Comparison of ENCODE assay signal across 9 cellular contexts in the genomic region with DNA sequence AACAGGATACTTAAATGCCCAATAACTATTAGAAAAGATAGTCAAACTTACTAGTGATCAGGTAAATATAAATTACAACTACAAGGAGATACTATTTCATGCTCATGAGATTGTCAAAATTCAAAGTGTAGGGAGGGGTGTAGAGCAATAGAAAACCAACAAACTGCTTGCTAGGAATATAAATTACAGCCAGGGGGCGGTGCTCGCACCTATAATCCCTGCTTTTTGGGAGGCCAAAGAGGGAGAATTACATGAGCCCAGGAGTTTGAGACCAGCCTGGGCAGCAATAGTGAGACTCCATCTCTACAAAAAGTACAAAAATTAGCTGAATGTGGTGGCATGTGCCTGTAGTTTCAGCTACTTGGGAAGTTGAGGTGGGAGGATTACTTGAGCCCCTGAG.
DNase-seq lines count a peak whose midpoint lies in the region; ATAC-seq and TF ChIP-seq lines count a peak whose summit lies in the region.
"Had no signal": no experiment of that assay in that cellular context is flagged by ENCODE, and none has a peak within 500 bp of the region (broad histone marks: within the 10 kb centered on the region; RNA-seq: fewer than 3 reads in every experiment).

No MANE protein-coding gene starts in this region.

- WGBS in hepatocyte (ENCODE audit: low lambda C conversion rate, missing lambda C conversion rate), result 20% methylated on average over 2 of the region's 2 CpGs

- no peaks in the 10 kb centered on the region for H4K20me1 ChIP-seq in hepatocyte (ENCODE audit: insufficient read depth, poor library complexity, severe bottlenecking)

- H2AFZ ChIP-seq in hepatocyte, result no peak overlapping the region

- no peaks in the 10 kb centered on the region for H3K36me3 ChIP-seq in hepatocyte (replicated peaks; ENCODE audit: insufficient read depth, low read depth)
- no peaks in the 10 kb centered on the region for H3K36me3 ChIP-seq in CD4-positive, alpha-beta memory T cell (ENCODE audit: insufficient read depth, low read length)
- H3K36me3 ChIP-seq in tibial artery, result no peaks in the 10 kb centered on the region

- H3K9me2 ChIP-seq in hepatocyte (replicated peaks; ENCODE audit: insufficient read depth), result no peaks in the 10 kb centered on the region

- intact Hi-C loops in CD4-positive, alpha-beta memory T cell (cut with micrococcal nuclease), result no loop called here
- intact Hi-C loops in head of caudate nucleus (cut with DNase I), result no loop called here
- intact Hi-C loops in tibial artery (cut with DNase I; ENCODE audit: low total_unique reads), result no loop called here

- H3K4me3 Mint-ChIP-seq in CD4-positive, alpha-beta memory T cell, result no peak overlapping the region

- CTCF ChIA-PET in CD4-positive, alpha-beta memory T cell (lab: Charles Lee; ENCODE audit: partially characterized antibody), result no interaction called here

- ATAC-seq in GM21529 (IDR thresholded peaks at IDR 0.05; ENCODE audit: unreplicated experiment), result peak; percentile 47
- no peak for ATAC-seq in GM18873 (IDR thresholded peaks at IDR 0.05; ENCODE audit: low FRiP score, unreplicated experiment)

- POLR2A ChIA-PET in CD4-positive, alpha-beta memory T cell (lab: Charles Lee; ENCODE audit: partially characterized antibody), result no interaction called here

- H3K4me1 ChIP-seq in hepatocyte (ENCODE audit: insufficient read depth) (no peaks in the 10 kb centered on the region), tibial artery (no peaks in the 10 kb centered on the region)
- H3K4me1 ChIP-seq in CD4-positive, alpha-beta memory T cell (ENCODE audit: insufficient read depth, low read length), result no peaks in the 10 kb centered on the region

- no peak overlapping the region for H3K4me2 ChIP-seq in hepatocyte

- H3K9me3 Mint-ChIP-seq in CD4-positive, alpha-beta memory T cell, result peaks cover 0 to 2% (median 0%) of the 10 kb centered on the region in 8 donors

- no peak overlapping the region for H3K27ac ChIP-seq in hepatocyte
- H3K27ac ChIP-seq in CD4-positive, alpha-beta memory T cell (ENCODE audit: low read depth, low read length), result no peak overlapping the region
- H3K27ac ChIP-seq in tibial artery, result no peak overlapping the region

- H3K27me3 ChIP-seq in hepatocyte (no peaks in the 10 kb centered on the region), tibial artery (no peaks in the 10 kb centered on the region)
- no peaks in the 10 kb centered on the region for H3K27me3 ChIP-seq in CD4-positive, alpha-beta memory T cell (ENCODE audit: insufficient read depth, low read length)

- no peaks in the 10 kb centered on the region for H3K4me1 Mint-ChIP-seq in CD4-positive, alpha-beta memory T cell

- no peaks in the 10 kb centered on the region for H3K36me3 Mint-ChIP-seq in CD4-positive, alpha-beta memory T cell

- no peaks in the 10 kb centered on the region for H3K9me3 ChIP-seq in hepatocyte (ENCODE audit: low read depth)
- no peaks in the 10 kb centered on the region for H3K9me3 ChIP-seq in CD4-positive, alpha-beta memory T cell (ENCODE audit: control insufficient read depth in 1 of 2, low read length in 2 of 2)
- H3K9me3 ChIP-seq in tibial artery, result no peaks in the 10 kb centered on the region

- peaks cover 0 to 1% of the 10 kb centered on the region in 2 donors for H3K27me3 Mint-ChIP-seq in CD4-positive, alpha-beta memory T cell

- H3K4me3 ChIP-seq in hepatocyte (no peak overlapping the region), tibial artery (no peak overlapping the region)
- H3K4me3 ChIP-seq in CD4-positive, alpha-beta memory T cell (ENCODE audit: low read length in 2 of 2), result no peak overlapping the region

- no peak overlapping the region for H3K27ac Mint-ChIP-seq in CD4-positive, alpha-beta memory T cell

- peak; percentile 40 for DNase-seq in D341Med (ENCODE audit: low spot score)
- DNase-seq in OCI-M1 (lab: John Stamatoyannopoulos, UW), result peak; percentile 89
- no peak for DNase-seq in hepatocyte (ENCODE audit: low spot score)
- DNase-seq in CD4-positive, alpha-beta memory T cell, result no peak
- DNase-seq in head of caudate nucleus, result no peak
- DNase-seq in tibial artery, result no peak
- DNase-seq: hippocampal formation had no signal

- peak; percentile 21 for TF ChIP-seq CTCF in hepatocyte (IDR thresholded peaks at IDR 0.05; ENCODE audit: poor library complexity)
- TF ChIP-seq CTCF in tibial artery (IDR thresholded peaks at IDR 0.05), result no peak

- H3K79me2 ChIP-seq in hepatocyte, result no peaks in the 10 kb centered on the region

Comparison
In these comparisons a context has a peak if more than half of its experiments do, and no peak if none do; other contexts are left out.
1. DNase-seq: peak in D341Med (single experiment) and OCI-M1 (single experiment); none in hepatocyte (single experiment), CD4-positive, alpha-beta memory T cell (0 of 5), head of caudate nucleus (0 of 42) and tibial artery (0 of 2).